Comparison of ENCODE assay signal across 10 cellular contexts in the genomic region with DNA sequence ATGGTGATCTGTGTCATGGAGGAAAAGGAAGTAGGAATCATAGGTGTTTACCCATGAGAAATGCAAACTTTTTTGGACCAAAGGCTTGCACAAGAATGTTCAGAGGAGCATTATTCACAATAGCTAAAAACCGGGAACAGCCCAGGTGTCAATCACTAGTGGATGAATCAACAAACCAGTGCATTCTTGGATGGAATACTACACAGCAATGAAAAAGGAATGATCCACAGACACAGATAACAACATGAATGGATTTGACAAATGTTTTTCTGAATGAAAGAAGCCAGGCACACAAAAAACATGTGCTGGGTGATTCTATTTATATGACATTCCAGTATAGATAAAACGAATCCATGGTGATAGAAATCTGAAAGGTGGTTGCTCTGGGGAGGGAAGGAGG. TPM values are rescaled to one million over a fixed set of nuclear protein-coding genes. Genes with fewer than 3 reads are reported as not detected.
"Had no signal": no experiment of that assay in that cellular context is flagged by ENCODE, and none has a peak within 500 bp of the region (broad histone marks: within the 10 kb centered on the region; RNA-seq: fewer than 3 reads in every experiment).

No MANE protein-coding gene starts in this region.

- ATAC-seq: HCT116 had no signal

- H3K9me3 Mint-ChIP-seq: H9 had no signal

- H3K4me2 ChIP-seq: KMS-11 had no signal

- H3K27ac ChIP-seq: GM23248, KMS-11 had no signal

- H3K4me3 ChIP-seq: GM23248 had no signal

- H3K4me3 Mint-ChIP-seq: H9 had no signal

- H3K9ac ChIP-seq: GM23248, KMS-11 had no signal

- FAIRE-seq: H54, HTR-8/SVneo had no signal

- DNase-seq: GM23248, GOT3, H9, IMR-90, KBM-7 had no signal

- H2AFZ ChIP-seq: GM23248 had no signal

RNA-seq across cellular contexts. Expression of a gene that starts 36.0 kb away (rescaled TPM):
- total RNA-seq: HT-29, IMR-90 had no signal
- polyA plus RNA-seq: GM23248 had no signal
